Comparison of ENCODE assay signal across 24 cellular contexts in the genomic region with DNA sequence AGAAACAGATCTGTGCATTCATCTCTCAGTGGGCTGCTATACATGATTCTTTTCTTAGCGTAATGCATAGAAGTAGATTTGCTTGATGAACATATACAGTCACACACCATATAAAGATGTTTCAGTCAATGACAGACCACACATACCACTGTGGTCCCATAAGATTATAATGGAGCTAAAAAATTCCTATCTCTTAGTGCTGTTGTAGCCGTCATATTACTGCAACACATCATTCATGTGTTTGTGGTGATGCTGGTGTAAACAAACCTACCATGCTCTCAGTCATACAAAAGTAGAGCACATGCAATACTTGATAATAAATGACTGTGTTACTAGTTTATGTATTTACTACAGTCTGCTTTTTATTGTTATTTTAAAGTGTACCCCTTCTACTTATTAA.
"Had no signal": no experiment of that assay in that cellular context is flagged by ENCODE, and none has a peak within 500 bp of the region (broad histone marks: within the 10 kb centered on the region; RNA-seq: fewer than 3 reads in every experiment).

No MANE protein-coding gene starts in this region.

- H3K27me3 ChIP-seq: brain microvascular endothelial cell, dorsolateral prefrontal cortex, heart left ventricle, right lobe of liver, testis, uterus had no signal

- ATAC-seq: activated CD4-positive, CD25-positive, alpha-beta regulatory T cell treated with anti-CD3 and anti-CD28 coated beads, Interleukin-2, amount 50 U/mL, for 24 hours; activated CD8-positive, alpha-beta memory T cell treated with anti-CD3 and anti-CD28 coated beads, Interleukin-2, amount 10 ng/mL, durations not matched to agents 7 days and 5 days; stimulated activated naive B cell treated with anti-CD40 and anti-IgM and Interleukin-4, amounts not matched to agents 10 μg/mL and 1 μg/mL and 100 μg/mL, for 72 hours had no signal

- H3K27me3 Mint-ChIP-seq: activated CD4-positive, alpha-beta memory T cell treated with anti-CD3 and anti-CD28 coated beads, Interleukin-2, amount 10 ng/mL, durations not matched to agents 7 days and 5 days; activated CD4-positive, alpha-beta T cell treated with anti-CD3 and anti-CD28 coated beads, Interleukin-2, amount 10 ng/mL, durations not matched to agents 24 days and 14 days; activated CD8-positive, alpha-beta memory T cell treated with anti-CD3 and anti-CD28 coated beads, Interleukin-2, amount 10 ng/mL, durations not matched to agents 7 days and 5 days; activated naive CD4-positive, alpha-beta T cell treated with anti-CD3 and anti-CD28 coated beads, Interleukin-2, amount 50 U/mL, for 24 hours; memory B cell; stimulated activated naive B cell treated with anti-CD40 and anti-IgM and Interleukin-4, amounts not matched to agents 10 μg/mL and 1 μg/mL and 100 μg/mL, for 72 hours had no signal

- H3K27ac Mint-ChIP-seq: activated naive CD4-positive, alpha-beta T cell treated with anti-CD3 and anti-CD28 coated beads, Interleukin-2, amount 50 U/mL, for 24 hours; memory B cell; stimulated activated naive B cell treated with anti-CD40 and anti-IgM and Interleukin-4, amounts not matched to agents 10 μg/mL and 1 μg/mL and 100 μg/mL, for 72 hours had no signal

- FAIRE-seq: colon had no signal

- DNase-seq: activated CD4-positive, alpha-beta memory T cell treated with anti-CD3 and anti-CD28 coated beads, Interleukin-2, amount 10 ng/mL, durations not matched to agents 7 days and 5 days; activated CD4-positive, alpha-beta T cell treated with anti-CD3 and anti-CD28 coated beads, Interleukin-2, amount 10 ng/mL, durations not matched to agents 24 days and 14 days; activated CD8-positive, alpha-beta memory T cell treated with anti-CD3 and anti-CD28 coated beads, Interleukin-2, amount 10 ng/mL, durations not matched to agents 7 days and 5 days; activated gamma-delta T cell treated with Interleukin-2 at 50 U/mL for 16 hours; activated T-cell treated with anti-CD3 and anti-CD28 coated beads for 4 hours; aorta; brain microvascular endothelial cell; dorsolateral prefrontal cortex; endodermal cell; heart left ventricle; islet precursor cell; left cardiac atrium; posterior cingulate gyrus; right lobe of liver; stimulated activated CD4-positive, alpha-beta T cell treated with anti-CD3 and anti-CD28 coated beads, Interleukin-2, amount 100 ng/mL, for 24 hours; stimulated activated naive B cell treated with anti-CD40 and anti-IgM and Interleukin-4, amounts not matched to agents 10 μg/mL and 1 μg/mL and 100 μg/mL, for 72 hours; testis; trophoblast cell; uterus had no signal

- H3K9me3 ChIP-seq: right lobe of liver, testis, uterus had no signal

- H3K4me3 ChIP-seq: dorsolateral prefrontal cortex, heart left ventricle, right lobe of liver, skin epidermis, testis, uterus had no signal

- H3K36me3 ChIP-seq: brain microvascular endothelial cell, heart left ventricle, right lobe of liver, uterus had no signal

- H3K4me3 Mint-ChIP-seq: activated CD4-positive, alpha-beta memory T cell treated with anti-CD3 and anti-CD28 coated beads, Interleukin-2, amount 10 ng/mL, durations not matched to agents 7 days and 5 days; activated CD4-positive, alpha-beta T cell treated with anti-CD3 and anti-CD28 coated beads, Interleukin-2, amount 10 ng/mL, durations not matched to agents 24 days and 14 days; activated CD8-positive, alpha-beta memory T cell treated with anti-CD3 and anti-CD28 coated beads, Interleukin-2, amount 10 ng/mL, durations not matched to agents 7 days and 5 days; activated naive CD4-positive, alpha-beta T cell treated with anti-CD3 and anti-CD28 coated beads, Interleukin-2, amount 50 U/mL, for 24 hours; endodermal cell; memory B cell; stimulated activated naive B cell treated with anti-CD40 and anti-IgM and Interleukin-4, amounts not matched to agents 10 μg/mL and 1 μg/mL and 100 μg/mL, for 72 hours had no signal

- H3K27ac ChIP-seq: brain microvascular endothelial cell, right lobe of liver, skin epidermis, testis, uterus had no signal
